Comparison of ENCODE assay signal across 8 cellular contexts in the genomic region with DNA sequence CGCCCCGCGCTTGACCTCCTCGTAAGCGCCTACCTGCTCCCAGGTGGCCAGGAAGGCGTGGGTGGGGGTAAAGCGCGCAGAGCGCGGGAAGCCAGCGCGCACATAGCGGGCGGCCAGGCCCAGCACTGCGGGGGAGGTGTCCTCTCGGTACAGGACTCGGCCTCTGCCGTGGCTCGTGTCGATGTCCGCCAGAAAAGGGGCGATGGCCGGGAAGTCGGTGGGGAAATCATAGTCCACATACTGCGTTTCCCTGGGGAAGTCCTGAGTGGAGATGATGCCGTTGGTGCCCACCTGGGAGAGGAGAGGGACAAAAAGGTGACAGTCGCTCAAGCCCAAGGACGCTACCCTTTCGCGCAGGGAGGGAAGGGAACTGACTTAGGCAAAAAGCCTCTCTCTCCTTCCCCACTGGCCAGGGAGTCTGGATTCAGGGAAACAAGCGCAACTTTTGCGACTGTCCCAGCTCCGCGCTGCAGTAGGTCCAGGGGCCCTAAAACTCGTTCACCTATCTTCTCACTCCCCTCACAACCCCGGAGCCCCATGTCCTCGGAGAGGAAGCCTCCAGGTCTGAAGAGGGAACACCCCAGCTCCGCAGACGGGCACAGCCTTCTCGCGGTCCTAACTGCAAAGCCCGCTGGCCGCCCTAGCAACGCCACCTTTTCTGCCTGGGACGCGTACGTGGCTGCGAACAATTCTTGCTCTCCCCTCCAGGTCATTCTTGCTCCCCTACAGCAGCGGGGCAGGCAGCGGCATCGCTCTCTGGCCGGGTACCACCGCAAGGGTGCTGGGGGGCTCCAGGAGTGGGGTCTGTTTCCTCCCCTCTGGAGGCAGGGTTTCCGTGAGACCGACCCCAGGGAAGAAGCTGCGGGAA. TPM values are rescaled to one million over a fixed set of nuclear protein-coding genes. Genes with fewer than 3 reads are reported as not detected.
DNase-seq lines count a peak whose midpoint lies in the region; ATAC-seq and TF ChIP-seq lines count a peak whose summit lies in the region.

No MANE protein-coding gene starts in this region.

- peaks cover 21% of the 10 kb centered on the region for H3K4me1 Mint-ChIP-seq in type B pancreatic cell (ENCODE audit: unreplicated experiment)

- peak overlapping the region; percentile 11 for H3K27ac Mint-ChIP-seq in type B pancreatic cell

- H3K36me3 ChIP-seq in ES-I3 (ENCODE audit: insufficient read depth, low read length), result no peaks in the 10 kb centered on the region

- no peaks in the 10 kb centered on the region for H3K4me1 ChIP-seq in ES-I3 (ENCODE audit: insufficient read depth, low read length)

- no peak for ATAC-seq in GM21515 (IDR thresholded peaks at IDR 0.05; ENCODE audit: unreplicated experiment)

- no peak for TF ChIP-seq CTCF in type B pancreatic cell (conservative IDR thresholded peaks at IDR 0.05)

- DNase-seq in NCI-H748 (lab: John Stamatoyannopoulos, UW; ENCODE audit: unreplicated experiment), result peak; percentile 63
- peak; percentile 57 for DNase-seq in dermis blood vessel endothelial cell
- peak; percentile 20 to 44 for DNase-seq in lung microvascular endothelial cell (ENCODE audit: low read depth in 2 of 2)
- peak; percentile 70 for DNase-seq in type B pancreatic cell (ENCODE audit: extremely low spot score, unreplicated experiment)
- no peak for DNase-seq in DMS153 (lab: John Stamatoyannopoulos, UW)
- no peak for DNase-seq in GF-D8 (lab: John Stamatoyannopoulos, UW)

- no peaks in the 10 kb centered on the region for H3K9me3 Mint-ChIP-seq in type B pancreatic cell

- peaks cover 3% of the 10 kb centered on the region for H3K36me3 Mint-ChIP-seq in type B pancreatic cell

- peaks cover 65% of the 10 kb centered on the region for H3K27me3 Mint-ChIP-seq in type B pancreatic cell

- H3K9ac ChIP-seq in ES-I3 (ENCODE audit: low read depth, low read length), result peak overlapping the region; percentile 71

- H3K4me3 Mint-ChIP-seq in type B pancreatic cell, result peak overlapping the region; percentile 90

- H3K9me3 ChIP-seq in ES-I3 (ENCODE audit: control insufficient read depth, insufficient read depth, low read length), result no peaks in the 10 kb centered on the region

RNA-seq across cellular contexts. Expression of gene NID2, which starts 0.8 kb away (rescaled TPM):
- total RNA-seq in dermis blood vessel endothelial cell, result 19.6 and 39.2 TPM in 2 replicates
- total RNA-seq in lung microvascular endothelial cell, result 9.7 and 10.5 TPM in 2 replicates
- 8.3 and 65.7 TPM in 2 replicates for total RNA-seq in type B pancreatic cell (ENCODE audit: low replicate concordance)

Comparison
In these comparisons a context has a peak if more than half of its experiments do, and no peak if none do; other contexts are left out.
1. DNase-seq: peak in NCI-H748 (single experiment), dermis blood vessel endothelial cell (single experiment), lung microvascular endothelial cell (2 of 2) and type B pancreatic cell (single experiment); none in DMS153 (single experiment) and GF-D8 (single experiment).